ENCODE assay signal across 15 cellular contexts in the genomic region with DNA sequence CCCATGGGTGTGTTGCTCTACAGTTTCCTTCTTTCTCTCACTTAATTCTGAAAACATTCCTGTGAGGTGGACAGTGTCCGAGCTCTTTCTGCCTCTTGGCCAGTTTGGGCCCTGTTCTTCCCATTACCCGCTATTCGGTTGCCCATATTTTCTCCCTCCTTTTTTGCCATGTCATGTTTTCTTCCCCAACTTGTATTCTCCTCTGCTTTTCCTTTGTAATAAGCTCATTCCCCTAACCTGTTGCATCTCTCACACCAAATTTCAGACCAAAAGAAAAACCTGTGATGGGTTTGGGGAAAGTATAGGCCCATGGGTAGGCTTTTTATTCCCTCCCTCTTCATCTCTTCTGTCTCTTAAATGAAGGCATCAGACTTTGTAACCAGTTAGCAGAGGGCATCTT. TPM values are rescaled to one million over a fixed set of nuclear protein-coding genes. Genes with fewer than 3 reads are reported as not detected.
A peak's percentile ranks its signal among the peaks of the same experiment; 100 is the strongest.
DNase-seq lines count a peak whose midpoint lies in the region; ATAC-seq, FAIRE-seq and TF ChIP-seq lines count a peak whose summit lies in the region.
"Had no signal": no experiment of that assay in that cellular context is flagged by ENCODE, and none has a peak within 500 bp of the region (broad histone marks: within the 10 kb centered on the region; RNA-seq: fewer than 3 reads in every experiment).

No MANE protein-coding gene starts in this region.

- peaks cover 6% of the 10 kb centered on the region for H3K4me1 Mint-ChIP-seq in activated CD8-positive, alpha-beta T cell treated with anti-CD3 and anti-CD28 coated beads for 36 hours (ENCODE audit: low read depth)
- peaks cover 9% of the 10 kb centered on the region for H3K4me1 Mint-ChIP-seq in activated CD8-positive, alpha-beta T cell treated with anti-CD3 and anti-CD28 coated beads, Interleukin-2, amount 10 ng/mL, durations not matched to agents 7 days and 5 days (ENCODE audit: low read depth)
- H3K4me1 Mint-ChIP-seq in memory B cell: peaks cover 3% of the 10 kb centered on the region
- H3K4me1 Mint-ChIP-seq in stimulated activated memory B cell treated with anti-CD40 and anti-IgM and Interleukin-4, amounts not matched to agents 10 μg/mL and 1 μg/mL and 100 μg/mL, for 72 hours: no peaks in the 10 kb centered on the region

- no peak overlapping the region for H3K4me3 Mint-ChIP-seq in activated CD8-positive, alpha-beta T cell treated with anti-CD3 and anti-CD28 coated beads for 36 hours
- no peak overlapping the region for H3K4me3 Mint-ChIP-seq in activated CD8-positive, alpha-beta T cell treated with anti-CD3 and anti-CD28 coated beads, Interleukin-2, amount 10 ng/mL, durations not matched to agents 7 days and 5 days
- H3K4me3 Mint-ChIP-seq in memory B cell: no peak overlapping the region
- no peak overlapping the region for H3K4me3 Mint-ChIP-seq in stimulated activated memory B cell treated with anti-CD40 and anti-IgM and Interleukin-4, amounts not matched to agents 10 μg/mL and 1 μg/mL and 100 μg/mL, for 72 hours

- no peaks in the 10 kb centered on the region for H3K9me3 ChIP-seq in HEK293 (ENCODE audit: control insufficient read depth, insufficient read depth, low read depth, low read length)

- POLR2A ChIA-PET in activated CD8-positive, alpha-beta T cell treated with anti-CD3 and anti-CD28 coated beads for 36 hours (lab: Charles Lee): no interaction called here
- POLR2A ChIA-PET in activated CD8-positive, alpha-beta T cell treated with anti-CD3 and anti-CD28 coated beads, Interleukin-2, amount 10 ng/mL, durations not matched to agents 7 days and 5 days (lab: Charles Lee): no interaction called here
- POLR2A ChIA-PET in HEK293 (lab: Yijun Ruan, JAX): interaction anchor here (1.6 kb wide), 1 partner anchor 31 kb away, joined by 5 read pairs; a partner anchor contains a TSS

- H3K36me3 Mint-ChIP-seq in activated CD8-positive, alpha-beta T cell treated with anti-CD3 and anti-CD28 coated beads for 36 hours (ENCODE audit: low read depth): peaks cover 13% of the 10 kb centered on the region
- H3K36me3 Mint-ChIP-seq in activated CD8-positive, alpha-beta T cell treated with anti-CD3 and anti-CD28 coated beads, Interleukin-2, amount 10 ng/mL, durations not matched to agents 7 days and 5 days (ENCODE audit: low read depth): peaks cover 10% of the 10 kb centered on the region
- H3K36me3 Mint-ChIP-seq in memory B cell: peaks cover 10% of the 10 kb centered on the region
- H3K36me3 Mint-ChIP-seq in stimulated activated memory B cell treated with anti-CD40 and anti-IgM and Interleukin-4, amounts not matched to agents 10 μg/mL and 1 μg/mL and 100 μg/mL, for 72 hours: peaks cover 11% of the 10 kb centered on the region

- no peak for FAIRE-seq in GM12892 (lab: Jason Lieb, UNC)

- H3K4me3 ChIP-seq in HEK293 (ENCODE audit: low read depth, low read length): no peak overlapping the region

- no peak overlapping the region for H3K27ac ChIP-seq in HEK293 (ENCODE audit: extremely low read depth, low read depth, low read length)
- H3K27ac ChIP-seq: 22Rv1 had no signal

- H3K9me3 Mint-ChIP-seq in activated CD8-positive, alpha-beta T cell treated with anti-CD3 and anti-CD28 coated beads for 36 hours: no peaks in the 10 kb centered on the region
- no peaks in the 10 kb centered on the region for H3K9me3 Mint-ChIP-seq in activated CD8-positive, alpha-beta T cell treated with anti-CD3 and anti-CD28 coated beads, Interleukin-2, amount 10 ng/mL, durations not matched to agents 7 days and 5 days (ENCODE audit: insufficient read depth)
- H3K9me3 Mint-ChIP-seq in memory B cell: no peaks in the 10 kb centered on the region
- H3K9me3 Mint-ChIP-seq in stimulated activated memory B cell treated with anti-CD40 and anti-IgM and Interleukin-4, amounts not matched to agents 10 μg/mL and 1 μg/mL and 100 μg/mL, for 72 hours: no peaks in the 10 kb centered on the region

- no peak for DNase-seq in activated CD8-positive, alpha-beta T cell treated with anti-CD3 and anti-CD28 coated beads for 36 hours
- DNase-seq in activated CD8-positive, alpha-beta T cell treated with anti-CD3 and anti-CD28 coated beads, Interleukin-2, amount 10 ng/mL, durations not matched to agents 7 days and 5 days: no peak
- no peak for DNase-seq in memory B cell (ENCODE audit: low spot score in 2 of 2)
- DNase-seq in kidney glomerular epithelial cell (lab: John Stamatoyannopoulos, UW): no peak
- DNase-seq in GM12892 (ENCODE audit: insufficient read length): no peak
- DNase-seq: GF-D8, HCEC 1CT, NCI-H1417 treated with DMSO at 0.1 percent for 48 hours, NCI-H187 treated with DMSO at 0.1 percent for 48 hours, NCI-H2227 treated with DMSO at 0.1 percent for 48 hours, NCI-H524 treated with DMSO at 0.1 percent for 48 hours had no signal

- peaks cover 0 to 47% of the 10 kb centered on the region in 2 experiments; a peak in 1 of 3 replicates for H3K36me3 ChIP-seq in HEK293 (ENCODE audit: control insufficient read depth in 2 of 2, insufficient read depth in 1 of 2, low read length in 2 of 2)

- ATAC-seq in activated CD8-positive, alpha-beta T cell treated with anti-CD3 and anti-CD28 coated beads for 36 hours: no peak
- ATAC-seq in activated CD8-positive, alpha-beta T cell treated with anti-CD3 and anti-CD28 coated beads, Interleukin-2, amount 10 ng/mL, durations not matched to agents 7 days and 5 days: no peak
- ATAC-seq in memory B cell (ENCODE audit: low read depth) (no peak), HG02840 (IDR thresholded peaks at IDR 0.05; ENCODE audit: low FRiP score, unreplicated experiment) (no peak)
- ATAC-seq in stimulated activated memory B cell treated with anti-CD40 and anti-IgM and Interleukin-4, amounts not matched to agents 10 μg/mL and 1 μg/mL and 100 μg/mL, for 72 hours: no peak

- H3K4me1 ChIP-seq in HEK293 (ENCODE audit: control insufficient read depth, insufficient read depth, low read length): no peaks in the 10 kb centered on the region

- no peak for TF ChIP-seq CTCF in activated CD8-positive, alpha-beta T cell treated with anti-CD3 and anti-CD28 coated beads for 36 hours (IDR thresholded peaks at IDR 0.05)
- TF ChIP-seq CTCF in HEK293 (tag by site-specific recombination; IDR thresholded peaks at IDR 0.05): no peak

- TF ChIP-seq POLR2A in GM12892 (IDR thresholded peaks at IDR 0.05; ENCODE audit: low read depth, low read length): no peak

- H3K27ac Mint-ChIP-seq in activated CD8-positive, alpha-beta T cell treated with anti-CD3 and anti-CD28 coated beads for 36 hours: peak overlapping the region; percentile 32
- no peak overlapping the region for H3K27ac Mint-ChIP-seq in activated CD8-positive, alpha-beta T cell treated with anti-CD3 and anti-CD28 coated beads, Interleukin-2, amount 10 ng/mL, durations not matched to agents 7 days and 5 days
- H3K27ac Mint-ChIP-seq in memory B cell: peak overlapping the region; percentile 1
- H3K27ac Mint-ChIP-seq in stimulated activated memory B cell treated with anti-CD40 and anti-IgM and Interleukin-4, amounts not matched to agents 10 μg/mL and 1 μg/mL and 100 μg/mL, for 72 hours: peak overlapping the region; percentile 32

- CTCF ChIA-PET in activated CD8-positive, alpha-beta T cell treated with anti-CD3 and anti-CD28 coated beads for 36 hours (lab: Charles Lee): no interaction called here
- CTCF ChIA-PET in activated CD8-positive, alpha-beta T cell treated with anti-CD3 and anti-CD28 coated beads, Interleukin-2, amount 10 ng/mL, durations not matched to agents 7 days and 5 days (lab: Charles Lee): interaction anchor here (1.8 kb wide), 1 partner anchor 9 kb away, joined by 5 read pairs; no protein-coding TSS in a partner anchor
- CTCF ChIA-PET in HEK293 (lab: Yijun Ruan, JAX): no interaction called here

- H3K27me3 Mint-ChIP-seq in activated CD8-positive, alpha-beta T cell treated with anti-CD3 and anti-CD28 coated beads for 36 hours: no peaks in the 10 kb centered on the region
- H3K27me3 Mint-ChIP-seq in activated CD8-positive, alpha-beta T cell treated with anti-CD3 and anti-CD28 coated beads, Interleukin-2, amount 10 ng/mL, durations not matched to agents 7 days and 5 days (ENCODE audit: low read depth): no peaks in the 10 kb centered on the region
- H3K27me3 Mint-ChIP-seq in memory B cell: no peaks in the 10 kb centered on the region
- no peaks in the 10 kb centered on the region for H3K27me3 Mint-ChIP-seq in stimulated activated memory B cell treated with anti-CD40 and anti-IgM and Interleukin-4, amounts not matched to agents 10 μg/mL and 1 μg/mL and 100 μg/mL, for 72 hours

- intact Hi-C loops in activated CD8-positive, alpha-beta T cell treated with anti-CD3 and anti-CD28 coated beads for 36 hours (cut with micrococcal nuclease): no loop called here

RNA-seq across cellular contexts. Expression of a gene that starts 30.5 kb away (rescaled TPM):
- total RNA-seq in activated CD8-positive, alpha-beta T cell treated with anti-CD3 and anti-CD28 coated beads for 36 hours: 1 to 10 TPM; 3.6 to 3.9 TPM
- total RNA-seq in activated CD8-positive, alpha-beta T cell treated with anti-CD3 and anti-CD28 coated beads, Interleukin-2, amount 10 ng/mL, durations not matched to agents 7 days and 5 days: 1 to 10 TPM; 2.2 to 3.1 TPM
- 8.4 TPM for polyA plus RNA-seq in GM12892 (2012; ENCODE audit: missing spikeins)

RNA-seq across cellular contexts. Expression of a gene that starts 30.6 kb away (rescaled TPM):
- total RNA-seq in activated CD8-positive, alpha-beta T cell treated with anti-CD3 and anti-CD28 coated beads for 36 hours: 1,000 to 10,000 TPM; 2,671 to 2,747 TPM
- 1,000 to 10,000 TPM; 1,496 to 1,569 TPM for total RNA-seq in activated CD8-positive, alpha-beta T cell treated with anti-CD3 and anti-CD28 coated beads, Interleukin-2, amount 10 ng/mL, durations not matched to agents 7 days and 5 days
- 4,883 TPM for polyA plus RNA-seq in GM12892 (2012; ENCODE audit: missing spikeins)

RNA-seq across cellular contexts. Expression of a gene that starts 58.8 kb away (rescaled TPM):
- total RNA-seq in activated CD8-positive, alpha-beta T cell treated with anti-CD3 and anti-CD28 coated beads for 36 hours: 1 to 10 TPM; 3.6 to 4.0 TPM
- total RNA-seq in activated CD8-positive, alpha-beta T cell treated with anti-CD3 and anti-CD28 coated beads, Interleukin-2, amount 10 ng/mL, durations not matched to agents 7 days and 5 days: 1 to 10 TPM; 2.6 to 3.0 TPM
- polyA plus RNA-seq in GM12892 (2012; ENCODE audit: missing spikeins): 2.7 TPM
